1 cellular context compared by ENCODE assay signal in the genomic region with DNA sequence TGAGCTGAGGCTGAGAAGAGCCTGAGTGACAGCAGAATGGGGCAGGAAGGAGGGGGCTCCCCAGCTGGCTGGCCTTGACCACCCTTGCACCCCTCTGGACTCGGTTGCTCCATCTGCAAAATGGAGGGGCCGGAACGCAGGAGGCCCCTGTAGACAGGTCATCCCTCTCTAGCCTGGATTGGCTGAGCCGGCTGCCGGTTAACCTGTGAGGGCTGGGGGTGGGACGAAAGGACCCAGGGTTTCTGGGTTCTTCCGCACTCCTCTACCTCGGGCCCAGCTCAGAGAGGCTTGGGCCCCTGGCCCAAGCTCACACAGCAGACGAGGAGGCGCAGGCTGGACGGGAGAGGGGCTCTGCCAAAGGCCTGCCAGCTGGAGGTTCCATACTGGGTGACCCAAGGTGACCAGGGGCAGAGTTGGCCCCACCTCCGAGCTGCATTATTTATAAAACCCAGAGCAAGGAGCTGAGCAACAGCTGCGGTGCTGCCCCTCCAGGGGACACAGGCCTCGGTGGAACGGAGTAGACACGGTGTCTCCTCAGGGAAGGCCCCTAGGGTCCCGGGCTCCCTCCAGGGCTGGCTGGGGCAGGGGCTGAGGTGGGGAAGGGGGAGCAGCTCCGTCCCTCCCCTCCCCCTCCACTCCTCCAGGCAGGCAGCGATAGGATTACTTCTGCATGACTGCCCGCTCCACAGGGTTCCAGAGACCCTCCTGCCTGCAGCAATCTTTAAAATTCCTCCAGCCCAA.
TF ChIP-seq lines count a peak whose summit lies in the region.

No MANE protein-coding gene starts in this region.

TF ChIP-seq in WTC11, 78 proteins besides CTCF, POLR2A, EP300 and RAD21 (continued from another document):
- TF ChIP-seq HMGXB4 (CRISPR knock-in tag; IDR thresholded peaks at IDR 0.05) = no peak
- TF ChIP-seq NR1H2 (CRISPR knock-in tag; IDR thresholded peaks at IDR 0.05) = no peak
- no peak for TF ChIP-seq STAT6 (CRISPR knock-in tag; conservative IDR thresholded peaks at IDR 0.05; ENCODE audit: low read depth)
